In the genomic region with DNA sequence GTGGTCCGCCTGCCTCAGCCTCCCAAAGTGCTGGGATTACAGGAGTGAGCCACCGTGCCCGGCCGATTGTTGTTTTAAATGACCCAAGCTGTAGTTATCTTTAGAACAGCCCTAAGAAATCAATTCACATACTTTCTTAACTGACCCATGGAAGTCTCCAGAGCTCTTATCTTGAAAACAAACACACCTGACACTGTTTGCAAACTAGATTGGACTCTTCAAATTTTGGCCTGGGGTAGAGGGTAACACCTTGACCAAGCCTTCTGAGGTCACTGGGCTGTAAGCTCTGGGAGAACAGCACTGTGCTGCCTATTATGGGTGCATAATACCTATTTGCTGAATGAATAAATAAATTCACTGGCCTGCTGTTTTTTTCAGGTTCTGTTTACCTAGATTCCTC, we compare ENCODE assay signal across 24 cellular contexts.
"Had no signal": no experiment of that assay in that cellular context is flagged by ENCODE, and none has a peak within 500 bp of the region (broad histone marks: within the 10 kb centered on the region; RNA-seq: fewer than 3 reads in every experiment).

No MANE protein-coding gene starts in this region.

- H3K4me3 ChIP-seq: K562, SJCRH30 had no signal

- DNase-seq: Kasumi-1; MM.1S; NCI-H1092 treated with DMSO at 0.1 percent for 48 hours; NCI-H1436; NCI-H187; NCI-H2029; NCI-H2081 treated with DMSO at 0.1 percent for 48 hours; NCI-H2171; NCI-H226; NCI-H446; NCI-H510A; NCI-H524 treated with DMSO at 0.1 percent for 48 hours; NCI-H69; NCI-H774; NK-92 treated with Interleukin-12 subunit alpha and Interleukin-12 subunit beta, amount 100 ng/mL, for 24 hours; PC-3; SHP77 treated with DMSO at 0.1 percent for 48 hours; SJCRH30 had no signal

- H3K36me3 ChIP-seq: SJCRH30 had no signal

- H3K9me3 ChIP-seq: SJCRH30 had no signal

- H3K27ac Mint-ChIP-seq: IgD-negative memory B cell had no signal

- H3K27me3 Mint-ChIP-seq: IgD-negative memory B cell had no signal

- H3K4me1 ChIP-seq: SJCRH30 had no signal

- H3K4me3 Mint-ChIP-seq: IgD-negative memory B cell had no signal

- ATAC-seq: K562, Panc1, PC-3, Right ventricle myocardium inferior, SK-N-SH treated with all-trans-retinoic acid at 6 μM for 48 hours had no signal

- H3K27me3 ChIP-seq: SJCRH30 had no signal

- H3K27ac ChIP-seq: KMS-11, SJCRH30 had no signal
